1 cellular context compared by ENCODE assay signal in genomic region chr10:97632949-97633884, GRCh38.
TF ChIP-seq lines count a peak whose summit lies in the region.

MORN4 (minus strand) TSS chr10:97633500; CDS start chr10:97619653, 13,847 bp downstream.

TF ChIP-seq in HEK293, 187 proteins besides CTCF, POLR2A, EP300 and RAD21 (continued from another document):
- TF ChIP-seq ZNF692 (tag by site-specific recombination; IDR thresholded peaks at IDR 0.05): peak; percentile 99
- peak; percentile 61 for TF ChIP-seq BCL11B (tag by site-specific recombination; IDR thresholded peaks at IDR 0.05; ENCODE audit: low read depth)
- no peak for TF ChIP-seq ZNF791 (tag by site-specific recombination; IDR thresholded peaks at IDR 0.05)
- TF ChIP-seq ZNF423 (tag by site-specific recombination; IDR thresholded peaks at IDR 0.05): no peak
- peak; percentile 80 for TF ChIP-seq SP3 (tag by site-specific recombination; IDR thresholded peaks at IDR 0.05)
- no peak for TF ChIP-seq ZNF560 (tag by site-specific recombination; IDR thresholded peaks at IDR 0.05; ENCODE audit: borderline replicate concordance)
- peak; percentile 64; the same call in 1 of the 2 replicates for TF ChIP-seq SP7 (tag by site-specific recombination; IDR thresholded peaks at IDR 0.05)
- TF ChIP-seq ZNF521 (tag by site-specific recombination; IDR thresholded peaks at IDR 0.05): no peak
- no peak for TF ChIP-seq ZNF530 (tag by site-specific recombination; IDR thresholded peaks at IDR 0.05; ENCODE audit: low read depth)
- TF ChIP-seq ZNF776 (tag by site-specific recombination; IDR thresholded peaks at IDR 0.05; ENCODE audit: borderline replicate concordance): no peak
- TF ChIP-seq, protein P1, sequence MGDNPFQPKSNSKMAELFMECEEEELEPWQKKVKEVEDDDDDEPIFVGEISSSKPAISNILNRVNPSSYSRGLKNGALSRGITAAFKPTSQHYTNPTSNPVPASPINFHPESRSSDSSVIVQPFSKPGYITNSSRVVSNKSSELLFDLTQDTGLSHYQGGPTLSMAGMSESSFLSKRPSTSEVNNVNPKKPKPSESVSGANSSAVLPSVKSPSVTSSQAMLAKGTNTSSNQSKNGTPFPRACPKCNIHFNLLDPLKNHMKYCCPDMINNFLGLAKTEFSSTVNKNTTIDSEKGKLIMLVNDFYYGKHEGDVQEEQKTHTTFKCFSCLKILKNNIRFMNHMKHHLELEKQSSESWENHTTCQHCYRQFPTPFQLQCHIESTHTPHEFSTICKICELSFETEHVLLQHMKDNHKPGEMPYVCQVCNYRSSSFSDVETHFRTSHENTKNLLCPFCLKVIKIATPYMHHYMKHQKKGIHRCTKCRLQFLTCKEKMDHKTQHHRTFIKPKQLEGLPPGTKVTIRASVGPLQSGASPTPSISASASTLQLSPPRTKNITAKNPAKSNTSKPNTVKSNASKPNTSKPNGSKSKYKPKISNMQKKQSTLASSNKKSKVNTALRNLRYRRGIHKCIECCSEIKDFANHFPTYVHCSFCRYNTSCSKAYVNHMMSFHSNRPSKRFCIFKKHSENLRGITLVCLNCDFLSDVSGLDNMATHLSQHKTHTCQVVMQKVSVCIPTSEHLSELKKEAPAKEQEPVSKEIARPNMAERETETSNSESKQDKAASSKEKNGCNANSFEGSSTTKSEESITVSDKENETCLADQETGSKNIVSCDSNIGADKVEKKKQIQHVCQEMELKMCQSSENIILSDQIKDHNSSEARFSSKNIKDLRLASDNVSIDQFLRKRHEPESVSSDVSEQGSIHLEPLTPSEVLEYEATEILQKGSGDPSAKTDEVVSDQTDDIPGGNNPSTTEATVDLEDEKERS (tag by site-specific recombination; IDR thresholded peaks at IDR 0.05): no peak
- no peak for TF ChIP-seq ZNF585B (tag by site-specific recombination; IDR thresholded peaks at IDR 0.05)
- TF ChIP-seq ZNF202 (tag by site-specific recombination; IDR thresholded peaks at IDR 0.05; ENCODE audit: borderline replicate concordance): no peak
- TF ChIP-seq, protein P2, sequence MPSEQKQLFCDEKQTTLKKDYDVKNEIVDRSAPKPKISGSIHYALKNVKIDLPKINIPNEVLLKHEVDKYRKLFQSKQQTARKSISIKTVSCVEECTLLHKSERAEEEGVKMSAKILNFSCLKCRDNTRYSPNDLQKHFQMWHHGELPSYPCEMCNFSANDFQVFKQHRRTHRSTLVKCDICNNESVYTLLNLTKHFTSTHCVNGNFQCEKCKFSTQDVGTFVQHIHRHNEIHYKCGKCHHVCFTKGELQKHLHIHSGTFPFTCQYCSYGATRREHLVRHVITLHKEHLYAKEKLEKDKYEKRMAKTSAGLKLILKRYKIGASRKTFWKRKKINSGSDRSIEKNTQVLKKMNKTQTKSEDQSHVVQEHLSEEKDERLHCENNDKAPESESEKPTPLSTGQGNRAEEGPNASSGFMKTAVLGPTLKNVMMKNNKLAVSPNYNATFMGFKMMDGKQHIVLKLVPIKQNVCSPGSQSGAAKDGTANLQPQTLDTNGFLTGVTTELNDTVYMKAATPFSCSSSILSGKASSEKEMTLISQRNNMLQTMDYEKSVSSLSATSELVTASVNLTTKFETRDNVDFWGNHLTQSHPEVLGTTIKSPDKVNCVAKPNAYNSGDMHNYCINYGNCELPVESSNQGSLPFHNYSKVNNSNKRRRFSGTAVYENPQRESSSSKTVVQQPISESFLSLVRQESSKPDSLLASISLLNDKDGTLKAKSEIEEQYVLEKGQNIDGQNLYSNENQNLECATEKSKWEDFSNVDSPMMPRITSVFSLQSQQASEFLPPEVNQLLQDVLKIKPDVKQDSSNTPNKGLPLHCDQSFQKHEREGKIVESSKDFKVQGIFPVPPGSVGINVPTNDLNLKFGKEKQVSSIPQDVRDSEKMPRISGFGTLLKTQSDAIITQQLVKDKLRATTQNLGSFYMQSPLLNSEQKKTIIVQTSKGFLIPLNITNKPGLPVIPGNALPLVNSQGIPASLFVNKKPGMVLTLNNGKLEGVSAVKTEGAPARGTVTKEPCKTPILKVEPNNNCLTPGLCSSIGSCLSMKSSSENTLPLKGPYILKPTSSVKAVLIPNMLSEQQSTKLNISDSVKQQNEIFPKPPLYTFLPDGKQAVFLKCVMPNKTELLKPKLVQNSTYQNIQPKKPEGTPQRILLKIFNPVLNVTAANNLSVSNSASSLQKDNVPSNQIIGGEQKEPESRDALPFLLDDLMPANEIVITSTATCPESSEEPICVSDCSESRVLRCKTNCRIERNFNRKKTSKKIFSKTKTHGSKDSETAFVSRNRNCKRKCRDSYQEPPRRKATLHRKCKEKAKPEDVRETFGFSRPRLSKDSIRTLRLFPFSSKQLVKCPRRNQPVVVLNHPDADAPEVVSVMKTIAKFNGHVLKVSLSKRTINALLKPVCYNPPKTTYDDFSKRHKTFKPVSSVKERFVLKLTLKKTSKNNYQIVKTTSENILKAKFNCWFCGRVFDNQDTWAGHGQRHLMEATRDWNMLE (tag by site-specific recombination; conservative IDR thresholded peaks at IDR 0.05; ENCODE audit: low read depth): 0 out of 2 replicates have a peak, but pooled peaks have one; percentile 32
- TF ChIP-seq, protein P3, sequence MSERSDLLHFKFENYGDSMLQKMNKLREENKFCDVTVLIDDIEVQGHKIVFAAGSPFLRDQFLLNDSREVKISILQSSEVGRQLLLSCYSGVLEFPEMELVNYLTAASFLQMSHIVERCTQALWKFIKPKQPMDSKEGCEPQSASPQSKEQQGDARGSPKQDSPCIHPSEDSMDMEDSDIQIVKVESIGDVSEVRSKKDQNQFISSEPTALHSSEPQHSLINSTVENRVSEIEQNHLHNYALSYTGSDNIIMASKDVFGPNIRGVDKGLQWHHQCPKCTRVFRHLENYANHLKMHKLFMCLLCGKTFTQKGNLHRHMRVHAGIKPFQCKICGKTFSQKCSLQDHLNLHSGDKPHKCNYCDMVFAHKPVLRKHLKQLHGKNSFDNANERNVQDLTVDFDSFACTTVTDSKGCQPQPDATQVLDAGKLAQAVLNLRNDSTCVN (tag by site-specific recombination; optimal IDR thresholded peaks at IDR 0.05): peak; percentile 83
- TF ChIP-seq ZNF677 (tag by site-specific recombination; IDR thresholded peaks at IDR 0.05): no peak
- TF ChIP-seq ZNF114 (tag by site-specific recombination; IDR thresholded peaks at IDR 0.05): no peak
- TF ChIP-seq ZNF621 (tag by site-specific recombination; IDR thresholded peaks at IDR 0.05): no peak
- TF ChIP-seq, protein P4, sequence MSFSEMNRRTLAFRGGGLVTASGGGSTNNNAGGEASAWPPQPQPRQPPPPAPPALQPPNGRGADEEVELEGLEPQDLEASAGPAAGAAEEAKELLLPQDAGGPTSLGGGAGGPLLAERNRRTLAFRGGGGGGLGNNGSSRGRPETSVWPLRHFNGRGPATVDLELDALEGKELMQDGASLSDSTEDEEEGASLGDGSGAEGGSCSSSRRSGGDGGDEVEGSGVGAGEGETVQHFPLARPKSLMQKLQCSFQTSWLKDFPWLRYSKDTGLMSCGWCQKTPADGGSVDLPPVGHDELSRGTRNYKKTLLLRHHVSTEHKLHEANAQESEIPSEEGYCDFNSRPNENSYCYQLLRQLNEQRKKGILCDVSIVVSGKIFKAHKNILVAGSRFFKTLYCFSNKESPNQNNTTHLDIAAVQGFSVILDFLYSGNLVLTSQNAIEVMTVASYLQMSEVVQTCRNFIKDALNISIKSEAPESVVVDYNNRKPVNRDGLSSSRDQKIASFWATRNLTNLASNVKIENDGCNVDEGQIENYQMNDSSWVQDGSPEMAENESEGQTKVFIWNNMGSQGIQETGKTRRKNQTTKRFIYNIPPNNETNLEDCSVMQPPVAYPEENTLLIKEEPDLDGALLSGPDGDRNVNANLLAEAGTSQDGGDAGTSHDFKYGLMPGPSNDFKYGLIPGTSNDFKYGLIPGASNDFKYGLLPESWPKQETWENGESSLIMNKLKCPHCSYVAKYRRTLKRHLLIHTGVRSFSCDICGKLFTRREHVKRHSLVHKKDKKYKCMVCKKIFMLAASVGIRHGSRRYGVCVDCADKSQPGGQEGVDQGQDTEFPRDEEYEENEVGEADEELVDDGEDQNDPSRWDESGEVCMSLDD (tag by site-specific recombination; IDR thresholded peaks at IDR 0.05): peak; percentile 52
- no peak for TF ChIP-seq ZNF19 (tag by site-specific recombination; IDR thresholded peaks at IDR 0.05; ENCODE audit: low read depth)
- TF ChIP-seq ZNF221 (tag by site-specific recombination; IDR thresholded peaks at IDR 0.05; ENCODE audit: borderline replicate concordance): no peak
- TF ChIP-seq, protein P5, sequence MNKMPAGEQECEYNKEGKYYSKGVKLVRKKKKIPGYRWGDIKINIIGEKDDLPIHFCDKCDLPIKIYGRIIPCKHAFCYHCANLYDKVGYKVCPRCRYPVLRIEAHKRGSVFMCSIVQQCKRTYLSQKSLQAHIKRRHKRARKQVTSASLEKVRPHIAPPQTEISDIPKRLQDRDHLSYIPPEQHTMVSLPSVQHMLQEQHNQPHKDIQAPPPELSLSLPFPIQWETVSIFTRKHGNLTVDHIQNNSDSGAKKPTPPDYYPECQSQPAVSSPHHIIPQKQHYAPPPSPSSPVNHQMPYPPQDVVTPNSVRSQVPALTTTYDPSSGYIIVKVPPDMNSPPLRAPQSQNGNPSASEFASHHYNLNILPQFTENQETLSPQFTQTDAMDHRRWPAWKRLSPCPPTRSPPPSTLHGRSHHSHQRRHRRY (tag by site-specific recombination; IDR thresholded peaks at IDR 0.05): no peak
